8 cellular contexts compared by ENCODE assay signal in genomic region chr22:17705565-17706450, GRCh38.
A peak's percentile ranks its signal among the peaks of the same experiment; 100 is the strongest.
DNase-seq lines count a peak whose midpoint lies in the region; ATAC-seq and TF ChIP-seq lines count a peak whose summit lies in the region.

No MANE protein-coding gene starts in this region.

- no peak for DNase-seq in activated naive CD4-positive, alpha-beta T cell treated with anti-CD3 and anti-CD28 coated beads, Interleukin-2, amount 10 ng/mL, durations not matched to agents 7 days and 5 days
- no peak for DNase-seq in activated naive CD4-positive, alpha-beta T cell (lab: John Stamatoyannopoulos, UW)
- DNase-seq in SJCRH30: no peak
- DNase-seq in foreskin fibroblast: peak in 1 of 2 donors; percentile 22
- no peak for DNase-seq in activated effector memory CD4-positive, alpha-beta T cell treated with anti-CD3 and anti-CD28 coated beads, Interleukin-2, amount 50 U/mL, for 16 hours
- DNase-seq in GDM1 (lab: John Stamatoyannopoulos, UW): no peak
- no peak for DNase-seq in KG1 (lab: John Stamatoyannopoulos, UW)

- no peaks in the 10 kb centered on the region for H3K27me3 Mint-ChIP-seq in activated naive CD4-positive, alpha-beta T cell treated with anti-CD3 and anti-CD28 coated beads, Interleukin-2, amount 10 ng/mL, durations not matched to agents 7 days and 5 days
- no peaks in the 10 kb centered on the region for H3K27me3 Mint-ChIP-seq in stimulated activated memory B cell treated with anti-CD40 and anti-IgM and Interleukin-4, amounts not matched to agents 10 μg/mL and 1 μg/mL and 100 μg/mL, for 72 hours

- no peak for ATAC-seq in stimulated activated memory B cell treated with anti-CD40 and anti-IgM and Interleukin-4, amounts not matched to agents 10 μg/mL and 1 μg/mL and 100 μg/mL, for 72 hours

- H3K4me3 Mint-ChIP-seq in activated naive CD4-positive, alpha-beta T cell treated with anti-CD3 and anti-CD28 coated beads, Interleukin-2, amount 10 ng/mL, durations not matched to agents 7 days and 5 days: peak overlapping the region; percentile 59
- H3K4me3 Mint-ChIP-seq in stimulated activated memory B cell treated with anti-CD40 and anti-IgM and Interleukin-4, amounts not matched to agents 10 μg/mL and 1 μg/mL and 100 μg/mL, for 72 hours: peak overlapping the region; percentile 48

- CTCF ChIA-PET in activated naive CD4-positive, alpha-beta T cell treated with anti-CD3 and anti-CD28 coated beads, Interleukin-2, amount 10 ng/mL, durations not matched to agents 7 days and 5 days (lab: Charles Lee): no interaction called here

- H3K4me1 ChIP-seq in SJCRH30: peaks cover 15% of the 10 kb centered on the region

- H3K36me3 Mint-ChIP-seq in activated naive CD4-positive, alpha-beta T cell treated with anti-CD3 and anti-CD28 coated beads, Interleukin-2, amount 10 ng/mL, durations not matched to agents 7 days and 5 days: peaks cover 21% of the 10 kb centered on the region
- H3K36me3 Mint-ChIP-seq in stimulated activated memory B cell treated with anti-CD40 and anti-IgM and Interleukin-4, amounts not matched to agents 10 μg/mL and 1 μg/mL and 100 μg/mL, for 72 hours: no peaks in the 10 kb centered on the region

- peak overlapping the region; percentile 94 for H3K27ac Mint-ChIP-seq in activated naive CD4-positive, alpha-beta T cell treated with anti-CD3 and anti-CD28 coated beads, Interleukin-2, amount 10 ng/mL, durations not matched to agents 7 days and 5 days
- peak overlapping the region; percentile 77 for H3K27ac Mint-ChIP-seq in stimulated activated memory B cell treated with anti-CD40 and anti-IgM and Interleukin-4, amounts not matched to agents 10 μg/mL and 1 μg/mL and 100 μg/mL, for 72 hours

- peaks cover 12% of the 10 kb centered on the region for H3K36me3 ChIP-seq in SJCRH30

- H3K27me3 ChIP-seq in SJCRH30: no peaks in the 10 kb centered on the region

- H3K4me3 ChIP-seq in SJCRH30 (no peak overlapping the region), foreskin fibroblast (ENCODE audit: low read depth in 1 of 2, low read length in 2 of 2) (peak overlapping the region; percentile 45 to 47)

- peaks cover 18% of the 10 kb centered on the region for H3K4me1 Mint-ChIP-seq in activated naive CD4-positive, alpha-beta T cell treated with anti-CD3 and anti-CD28 coated beads, Interleukin-2, amount 10 ng/mL, durations not matched to agents 7 days and 5 days
- peaks cover 18% of the 10 kb centered on the region for H3K4me1 Mint-ChIP-seq in stimulated activated memory B cell treated with anti-CD40 and anti-IgM and Interleukin-4, amounts not matched to agents 10 μg/mL and 1 μg/mL and 100 μg/mL, for 72 hours

- no peaks in the 10 kb centered on the region for H3K9me3 ChIP-seq in SJCRH30 (replicated peaks)

- H3K27ac ChIP-seq in SJCRH30: peak overlapping the region; percentile 19; the same call in 1 of the 2 replicates

- TF ChIP-seq CTCF in foreskin fibroblast (IDR thresholded peaks at IDR 0.05; ENCODE audit: low read depth, low read length): no peak

- H3K9me3 Mint-ChIP-seq in activated naive CD4-positive, alpha-beta T cell treated with anti-CD3 and anti-CD28 coated beads, Interleukin-2, amount 10 ng/mL, durations not matched to agents 7 days and 5 days: no peaks in the 10 kb centered on the region
- H3K9me3 Mint-ChIP-seq in stimulated activated memory B cell treated with anti-CD40 and anti-IgM and Interleukin-4, amounts not matched to agents 10 μg/mL and 1 μg/mL and 100 μg/mL, for 72 hours: no peaks in the 10 kb centered on the region
